ENCODE assay signal across 8 cellular contexts in the genomic region with DNA sequence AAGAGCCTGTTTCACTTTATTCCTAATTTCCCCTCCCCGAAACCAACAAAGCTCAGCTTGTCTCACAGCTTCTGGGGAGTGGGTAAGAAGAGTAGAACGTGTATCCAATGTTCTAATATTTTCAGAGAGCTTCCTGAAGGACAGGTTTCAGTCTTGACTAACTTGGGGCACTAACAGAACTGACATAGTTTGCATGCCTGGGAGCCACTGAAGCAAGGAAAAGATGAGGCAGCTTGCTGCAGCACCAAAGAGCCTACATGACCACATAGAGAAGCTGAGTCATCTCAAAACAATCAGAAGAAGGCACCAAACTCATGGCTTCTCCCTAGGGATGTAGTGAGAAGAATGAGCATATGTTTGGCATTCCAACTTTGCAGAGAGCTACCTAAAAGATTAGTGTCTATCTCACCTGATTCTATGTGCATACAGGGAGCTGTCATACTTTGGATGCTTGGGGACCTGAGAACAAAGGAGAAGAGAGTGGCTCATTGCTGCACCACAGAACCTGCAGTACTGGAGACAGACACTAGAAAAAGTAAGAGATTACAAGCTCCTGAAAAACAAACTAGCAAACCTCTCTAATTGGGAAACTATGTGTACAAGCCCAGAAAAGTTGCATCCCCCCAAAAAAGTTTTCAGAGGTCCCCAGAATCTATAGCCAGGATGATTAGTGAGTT.
DNase-seq lines count a peak whose midpoint lies in the region; ATAC-seq and TF ChIP-seq lines count a peak whose summit lies in the region.

No MANE protein-coding gene starts in this region.

- no peak overlapping the region for H3K27ac ChIP-seq in thyroid gland

- 36 to 42% methylated on average over 2 of the region's 2 CpGs for WGBS in thyroid gland, 2 donors

- no peaks in the 10 kb centered on the region for H3K4me1 ChIP-seq in thyroid gland

- DNase-seq in AG08395 (ENCODE audit: low spot score) (peak; percentile 93), cardiac fibroblast (ENCODE audit: low read depth in 2 of 2) (peak; percentile 51 to 98), SK-N-DZ (ENCODE audit: low spot score) (no peak), nephron progenitor cell (no peak), immature natural killer cell (no peak), thyroid gland (no peak)

- ATAC-seq in GM19452 (IDR thresholded peaks at IDR 0.05; ENCODE audit: unreplicated experiment) (peak; percentile 78), HG03378 (IDR thresholded peaks at IDR 0.05; ENCODE audit: unreplicated experiment) (peak; percentile 76)

- H3K4me3 ChIP-seq in cardiac fibroblast (replicated peaks in 1 of 2; ENCODE audit: low read depth in 2 of 2, low read length in 2 of 2) (peak overlapping the region in 1 of 2 donors; percentile 3), thyroid gland (replicated peaks in 1 of 3) (no peak overlapping the region)

- TF ChIP-seq CTCF in cardiac fibroblast (IDR thresholded peaks at IDR 0.05; ENCODE audit: low read depth, low read length) = peak; percentile 26
- no peak for TF ChIP-seq CTCF in nephron progenitor cell (IDR thresholded peaks at IDR 0.05)
- no peak for TF ChIP-seq CTCF in thyroid gland (IDR thresholded peaks at IDR 0.05)

- H3K27me3 Mint-ChIP-seq in nephron progenitor cell (ENCODE audit: low read depth, poor library complexity) (peaks cover 7% of the 10 kb centered on the region), immature natural killer cell (ENCODE audit: low read depth in 3 of 3) (peaks cover 1 to 5% (median 3%) of the 10 kb centered on the region in 3 donors)

- no peak overlapping the region for H3K27ac Mint-ChIP-seq in nephron progenitor cell
- no peak overlapping the region for H3K27ac Mint-ChIP-seq in immature natural killer cell

- H3K36me3 Mint-ChIP-seq in nephron progenitor cell (ENCODE audit: low read depth) (peaks cover 5% of the 10 kb centered on the region), immature natural killer cell (peaks cover 7 to 14% (median 12%) of the 10 kb centered on the region in 3 donors)

- no peak overlapping the region for H3K4me3 Mint-ChIP-seq in nephron progenitor cell
- no peak overlapping the region for H3K4me3 Mint-ChIP-seq in immature natural killer cell

- no peaks in the 10 kb centered on the region for H3K27me3 ChIP-seq in thyroid gland

- H3K4me1 Mint-ChIP-seq in nephron progenitor cell (peaks cover 20% of the 10 kb centered on the region), immature natural killer cell (no peaks in the 10 kb centered on the region)

- no peak for TF ChIP-seq POLR2A in thyroid gland (IDR thresholded peaks at IDR 0.05)

- peaks cover 58% of the 10 kb centered on the region for H3K9me3 Mint-ChIP-seq in nephron progenitor cell
- peaks cover 11 to 43% (median 21%) of the 10 kb centered on the region in 6 donors for H3K9me3 Mint-ChIP-seq in immature natural killer cell

- H3K36me3 ChIP-seq in thyroid gland = no peaks in the 10 kb centered on the region

- H3K9me3 ChIP-seq in thyroid gland = no peaks in the 10 kb centered on the region

- intact Hi-C loops in thyroid gland (cut with DNase I) = no loop called here

Comparison
In these comparisons a context has a peak if more than half of its experiments do, and no peak if none do; other contexts are left out.
1. DNase-seq: peak in AG08395 (single experiment) and cardiac fibroblast (2 of 2); none in SK-N-DZ (single experiment), nephron progenitor cell (single experiment), immature natural killer cell (0 of 3) and thyroid gland (0 of 2).